8 cellular contexts compared by ENCODE assay signal in the genomic region with DNA sequence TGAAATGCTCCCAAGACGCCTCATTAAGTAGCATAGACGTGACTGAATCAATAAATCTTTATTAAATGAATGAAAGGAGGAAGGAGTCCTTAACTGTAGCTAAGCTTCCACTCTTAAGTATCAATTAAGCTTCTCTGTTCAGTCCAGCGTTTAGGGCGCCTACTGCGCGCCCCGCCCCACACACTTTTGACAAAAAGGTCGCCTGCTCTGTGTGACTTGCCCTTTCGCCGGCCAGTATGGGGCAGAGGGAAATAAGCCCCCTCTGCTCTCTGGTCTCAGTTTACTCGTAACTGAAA. TPM values are rescaled to one million over a fixed set of nuclear protein-coding genes. Genes with fewer than 3 reads are reported as not detected.
DNase-seq lines count a peak whose midpoint lies in the region; ATAC-seq, FAIRE-seq and TF ChIP-seq lines count a peak whose summit lies in the region.

No MANE protein-coding gene starts in this region.

- no peaks in the 10 kb centered on the region for H3K9me2 ChIP-seq in PC-3 (replicated peaks; ENCODE audit: low read length)

- 8% methylated on average over 9 of the region's 11 CpGs for WGBS in esophagus muscularis mucosa

- POLR2A ChIA-PET in PC-3 (lab: Charles Lee; ENCODE audit: unreplicated experiment), result interaction anchor here (0.7 to 1.3 kb wide), 3 partner anchors 11 to 52 kb away, joined by 3 to 5 read pairs (median 4); a partner anchor contains a TSS

- no peaks in the 10 kb centered on the region for H3K9me3 ChIP-seq in PC-3 (ENCODE audit: low read length)
- no peaks in the 10 kb centered on the region for H3K9me3 ChIP-seq in esophagus muscularis mucosa

- BruUV-seq in PC-3 (replicated peaks; lab: Mats Ljungman, UMichigan), result TSS peak; percentile 62

- H3K27me3 ChIP-seq in PC-3 (ENCODE audit: low read length), result no peaks in the 10 kb centered on the region
- H3K27me3 ChIP-seq in esophagus muscularis mucosa, result no peaks in the 10 kb centered on the region
- H3K27me3 ChIP-seq in rectal smooth muscle tissue (ENCODE audit: control insufficient read depth, insufficient read depth, low read length), result no peaks in the 10 kb centered on the region

- no peak for TF ChIP-seq CTCF in GM12864 (IDR thresholded peaks at IDR 0.05; ENCODE audit: low read depth, low read length, missing control alignments)
- no peak for TF ChIP-seq CTCF in PC-3 (conservative IDR thresholded peaks at IDR 0.05; ENCODE audit: low read depth, low read length)
- no peak for TF ChIP-seq CTCF in esophagus muscularis mucosa (IDR thresholded peaks at IDR 0.05)

- H3K4me1 ChIP-seq in PC-3 (ENCODE audit: insufficient read depth, low read length), result peaks cover 6% of the 10 kb centered on the region; the same call in 1 of the 2 replicates
- H3K4me1 ChIP-seq in esophagus muscularis mucosa, result peaks cover 11 to 37% (median 23%) of the 10 kb centered on the region in 4 donors
- H3K4me1 ChIP-seq in rectal smooth muscle tissue (ENCODE audit: control insufficient read depth, insufficient read depth, low read length), result peaks cover 8% of the 10 kb centered on the region

- TF ChIP-seq POLR2A in esophagus muscularis mucosa (IDR thresholded peaks at IDR 0.05; ENCODE audit: low read depth), result no peak

- no peak for TF ChIP-seq EP300 in esophagus muscularis mucosa (IDR thresholded peaks at IDR 0.05)

- peak overlapping the region; percentile 74 for H3K4me3 ChIP-seq in GM12864 (ENCODE audit: low read depth, low read length)
- H3K4me3 ChIP-seq in PC-3 (ENCODE audit: low read length), result peak overlapping the region; percentile 88
- peak overlapping the region; percentile 68 to 88 (median 74) for H3K4me3 ChIP-seq in esophagus muscularis mucosa
- H3K4me3 ChIP-seq in rectal smooth muscle tissue (ENCODE audit: low read length), result peak overlapping the region; percentile 83

- H3K9ac ChIP-seq in PC-3 (ENCODE audit: low read length) (peak overlapping the region; percentile 63), rectal smooth muscle tissue (ENCODE audit: low read length) (no peak overlapping the region)

- H3F3A ChIP-seq in PC-3 (ENCODE audit: low read length, unreplicated experiment), result no peaks in the 10 kb centered on the region

- intact Hi-C loops in PC-3 (cut with micrococcal nuclease), result loop anchor here (2.0 kb wide), 1 partner anchor 31 kb away; a partner anchor contains a TSS
- intact Hi-C loops in esophagus muscularis mucosa (cut with DNase I), result no loop called here

- CTCF ChIA-PET in PC-3 (lab: Charles Lee), result interaction anchor here (1.0 to 1.9 kb wide), 2 partner anchors 51 to 52 kb away, joined by 4 to 6 read pairs; a partner anchor contains a TSS

- DNase-seq in GM12864 (ENCODE audit: low read depth) (no peak), PC-3 (no peak), esophagus muscularis mucosa (ENCODE audit: extremely low spot score) (no peak), GM19239 (ENCODE audit: insufficient read length, low spot score) (no peak), inferior parietal cortex (ENCODE audit: extremely low spot score) (no peak), dedifferentiated amniotic fluid mesenchymal stem cell (ENCODE audit: extremely low spot score) (no peak)

- H3K27ac ChIP-seq in PC-3 (ENCODE audit: low read length) (no peak overlapping the region), esophagus muscularis mucosa (replicated peaks in 1 of 4) (peak overlapping the region in 3 of 4 donors; percentile 75 to 88 (median 82)), rectal smooth muscle tissue (ENCODE audit: low read depth, low read length) (no peak overlapping the region)

- H3K36me3 ChIP-seq in PC-3 (ENCODE audit: low read depth, low read length), result no peaks in the 10 kb centered on the region
- peaks cover 0 to 11% (median 10%) of the 10 kb centered on the region in 4 donors for H3K36me3 ChIP-seq in esophagus muscularis mucosa
- no peaks in the 10 kb centered on the region for H3K36me3 ChIP-seq in rectal smooth muscle tissue (ENCODE audit: control insufficient read depth, insufficient read depth, low read length)

- H2AFZ ChIP-seq in PC-3 (ENCODE audit: low read length), result peak overlapping the region; percentile 94

- no peak for FAIRE-seq in GM19239 (lab: Jason Lieb, UNC)

- peak overlapping the region; percentile 100 for H3K4me2 ChIP-seq in PC-3 (ENCODE audit: low read length)

- H3K79me2 ChIP-seq in PC-3 (ENCODE audit: low read length), result peaks cover 29% of the 10 kb centered on the region

- no peaks in the 10 kb centered on the region for H4K20me1 ChIP-seq in PC-3 (ENCODE audit: low read length)

- no peak for ATAC-seq in PC-3
- ATAC-seq in GM21390 (IDR thresholded peaks at IDR 0.05; ENCODE audit: unreplicated experiment), result no peak

RNA-seq across cellular contexts. Expression of a gene that starts 0.7 kb away (rescaled TPM):
- total RNA-seq in PC-3 (2014; rRNA removed) (27.3 and 37.1 TPM in 2 replicates), esophagus muscularis mucosa (1 to 10 TPM; 3.0 to 5.5 (median 4.3) TPM)

RNA-seq across cellular contexts. Expression of a gene that starts 30.3 kb away (rescaled TPM):
- total RNA-seq in PC-3 (2014; rRNA removed), result 12.8 and 16.1 TPM in 2 replicates
- 100 to 1,000 TPM in 2 of 4 donors, 10 to 100 TPM in 2; 73.9 to 117 (median 92.2) TPM for total RNA-seq in esophagus muscularis mucosa

RNA-seq across cellular contexts. Expression of a gene that starts 31.0 kb away (rescaled TPM):
- 138 and 154 TPM in 2 replicates for total RNA-seq in PC-3 (2014; rRNA removed)
- total RNA-seq in esophagus muscularis mucosa, result 10 to 100 TPM; 57.7 to 91.9 (median 77.4) TPM

RNA-seq across cellular contexts. Expression of a gene that starts 43.8 kb away (rescaled TPM):
- total RNA-seq in PC-3 (2014; rRNA removed) (29.6 TPM in 2 replicates), esophagus muscularis mucosa (10 to 100 TPM; 23.9 to 44.2 (median 32.1) TPM)

RNA-seq across cellular contexts. Expression of a gene that starts 52.1 kb away (rescaled TPM):
- total RNA-seq in PC-3 (2014; rRNA removed) (44.1 and 60.4 TPM in 2 replicates), esophagus muscularis mucosa (10 to 100 TPM; 71.6 to 92.3 (median 88.5) TPM)

Comparison
In these comparisons a context has a peak if more than half of its experiments do, and no peak if none do; other contexts are left out.
1. H3K27ac ChIP-seq: peak in esophagus muscularis mucosa (3 of 4); none in PC-3 (single experiment) and rectal smooth muscle tissue (single experiment).
2. Peak in every context shown above with its lines, with median percentiles within 50 percentile points of each other: H3K4me3 ChIP-seq.